In genomic region chr6:113630738-113631535, GRCh38 we compare ENCODE assay signal across 8 cellular contexts.
DNase-seq lines count a peak whose midpoint lies in the region; ATAC-seq lines count a peak whose summit lies in the region.

No MANE protein-coding gene starts in this region.

- ATAC-seq in GM21390 (IDR thresholded peaks at IDR 0.05; ENCODE audit: unreplicated experiment): peak; percentile 54
- peak; percentile 90 for ATAC-seq in stimulated activated naive CD8-positive, alpha-beta T cell treated with anti-CD3 and anti-CD28 coated beads, Interleukin-15, amount 100 ng/mL, for 72 hours

- no peaks in the 10 kb centered on the region for H3K9me3 Mint-ChIP-seq in activated naive CD8-positive, alpha-beta T cell treated with anti-CD3 and anti-CD28 coated beads for 36 hours
- H3K9me3 Mint-ChIP-seq in stimulated activated naive CD8-positive, alpha-beta T cell treated with anti-CD3 and anti-CD28 coated beads, Interleukin-15, amount 100 ng/mL, for 72 hours: no peaks in the 10 kb centered on the region

- peak; percentile 13 for DNase-seq in GM03348 (ENCODE audit: low spot score)
- DNase-seq in HK-2 (ENCODE audit: unreplicated experiment): peak; percentile 43
- peak; percentile 46 for DNase-seq in activated naive CD8-positive, alpha-beta T cell treated with anti-CD3 and anti-CD28 coated beads for 36 hours
- DNase-seq in kidney glomerular epithelial cell (lab: John Stamatoyannopoulos, UW): peak; percentile 81
- DNase-seq in stimulated activated naive CD8-positive, alpha-beta T cell treated with anti-CD3 and anti-CD28 coated beads, Interleukin-15, amount 100 ng/mL, for 72 hours: peak; percentile 34 to 66
- no peak for DNase-seq in NCI-H1694 (lab: John Stamatoyannopoulos, UW)
- DNase-seq in 8988T: no peak

- H3K27me3 Mint-ChIP-seq in activated naive CD8-positive, alpha-beta T cell treated with anti-CD3 and anti-CD28 coated beads for 36 hours: peaks cover 35% of the 10 kb centered on the region
- H3K27me3 Mint-ChIP-seq in stimulated activated naive CD8-positive, alpha-beta T cell treated with anti-CD3 and anti-CD28 coated beads, Interleukin-15, amount 100 ng/mL, for 72 hours: peaks cover 43% of the 10 kb centered on the region

- peak overlapping the region; percentile 86 for H3K27ac Mint-ChIP-seq in activated naive CD8-positive, alpha-beta T cell treated with anti-CD3 and anti-CD28 coated beads for 36 hours
- peak overlapping the region; percentile 96 to 99 for H3K27ac Mint-ChIP-seq in stimulated activated naive CD8-positive, alpha-beta T cell treated with anti-CD3 and anti-CD28 coated beads, Interleukin-15, amount 100 ng/mL, for 72 hours

- H3K4me1 Mint-ChIP-seq in activated naive CD8-positive, alpha-beta T cell treated with anti-CD3 and anti-CD28 coated beads for 36 hours: peaks cover 44% of the 10 kb centered on the region
- peaks cover 59% of the 10 kb centered on the region for H3K4me1 Mint-ChIP-seq in stimulated activated naive CD8-positive, alpha-beta T cell treated with anti-CD3 and anti-CD28 coated beads, Interleukin-15, amount 100 ng/mL, for 72 hours

- peak overlapping the region; percentile 48 for H3K4me3 Mint-ChIP-seq in activated naive CD8-positive, alpha-beta T cell treated with anti-CD3 and anti-CD28 coated beads for 36 hours
- H3K4me3 Mint-ChIP-seq in stimulated activated naive CD8-positive, alpha-beta T cell treated with anti-CD3 and anti-CD28 coated beads, Interleukin-15, amount 100 ng/mL, for 72 hours: peak overlapping the region; percentile 74 to 82

- H3K36me3 Mint-ChIP-seq in activated naive CD8-positive, alpha-beta T cell treated with anti-CD3 and anti-CD28 coated beads for 36 hours: no peaks in the 10 kb centered on the region

Comparison
In these comparisons a context has a peak if more than half of its experiments do, and no peak if none do; other contexts are left out.
1. DNase-seq: peak in GM03348 (single experiment), HK-2 (single experiment), activated naive CD8-positive, alpha-beta T cell treated with anti-CD3 and anti-CD28 coated beads for 36 hours (single experiment), kidney glomerular epithelial cell (single experiment) and stimulated activated naive CD8-positive, alpha-beta T cell treated with anti-CD3 and anti-CD28 coated beads, Interleukin-15, amount 100 ng/mL, for 72 hours (2 of 2); none in NCI-H1694 (single experiment) and 8988T (single experiment).